In the genomic region with DNA sequence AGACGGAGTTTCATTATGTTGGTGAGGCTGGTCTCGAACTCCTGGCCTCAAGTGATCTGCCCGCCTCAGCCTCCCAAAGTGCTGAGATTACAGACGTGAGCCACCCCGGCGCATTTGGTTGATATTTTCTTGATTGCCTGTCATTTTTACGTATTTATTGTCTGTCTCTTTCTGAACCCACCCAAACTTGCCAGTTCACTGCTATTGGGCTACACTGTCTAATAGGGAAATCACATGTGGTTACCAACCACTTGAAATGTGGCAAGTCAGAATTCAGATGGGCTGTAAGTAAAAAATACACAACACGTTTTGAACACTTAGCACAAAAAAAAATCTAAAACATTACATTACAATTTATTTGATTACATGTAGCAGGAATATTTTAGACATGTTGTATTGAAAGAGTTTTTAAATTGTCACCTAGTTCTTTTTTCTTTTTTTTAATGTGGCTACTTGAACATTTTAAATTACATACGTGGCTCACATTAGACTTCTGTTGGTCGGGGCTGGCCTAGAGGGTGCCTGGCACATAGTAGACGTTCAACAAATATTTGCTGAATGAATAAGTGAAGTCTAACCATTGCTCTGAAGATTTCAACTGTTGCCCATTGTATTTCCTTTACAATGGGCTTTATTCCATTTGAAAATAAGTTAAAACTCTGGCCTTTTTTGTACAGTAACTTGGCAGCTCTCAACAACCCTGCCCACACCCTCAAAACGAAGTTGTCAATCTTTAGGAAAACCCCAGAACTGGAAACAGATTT, we compare ENCODE assay signal across 8 cellular contexts. TPM values are rescaled to one million over a fixed set of nuclear protein-coding genes. Genes with fewer than 3 reads are reported as not detected.
DNase-seq lines count a peak whose midpoint lies in the region; ATAC-seq and TF ChIP-seq lines count a peak whose summit lies in the region.

No MANE protein-coding gene starts in this region.

- peak overlapping the region; percentile 50 for H2AFZ ChIP-seq in GM23248

- peak overlapping the region; percentile 85 for H3K4me3 Mint-ChIP-seq in WTC11

- H4K20me1 ChIP-seq in GM23248 (ENCODE audit: insufficient read depth) = no peaks in the 10 kb centered on the region

- peak overlapping the region; percentile 84 for H3K4me3 ChIP-seq in GM23248
- H3K4me3 ChIP-seq in fibroblast of pulmonary artery (replicated peaks; ENCODE audit: low read depth, low read length) = peak overlapping the region; percentile 73
- H3K4me3 ChIP-seq in gastrocnemius medialis = peak overlapping the region in 2 of 4 donors; percentile 82 to 85

- peaks cover 81% of the 10 kb centered on the region for H3K79me2 ChIP-seq in GM23248 (ENCODE audit: insufficient read depth)

- no peak for TF ChIP-seq CTCF in WTC11 (IDR thresholded peaks at IDR 0.05)
- no peak for TF ChIP-seq CTCF in fibroblast of pulmonary artery (IDR thresholded peaks at IDR 0.05; ENCODE audit: low read length, missing control alignments)
- TF ChIP-seq CTCF in gastrocnemius medialis (IDR thresholded peaks at IDR 0.05 in 4 of 5, conservative IDR thresholded peaks at IDR 0.05 in 1 of 5) = no peak

- H3K9me3 Mint-ChIP-seq in WTC11 = no peaks in the 10 kb centered on the region

- H3K4me1 ChIP-seq in GM23248 (ENCODE audit: insufficient read depth) (peaks cover 32% of the 10 kb centered on the region), gastrocnemius medialis (peaks cover 41 to 43% of the 10 kb centered on the region in 2 donors)

- intact Hi-C loops in gastrocnemius medialis (cut with DNase I; ENCODE audit: low total_unique reads) = no loop called here

- peak overlapping the region; percentile 97 for H3K4me2 ChIP-seq in GM23248 (ENCODE audit: unreplicated experiment)

- peaks cover 48% of the 10 kb centered on the region for H3F3A ChIP-seq in GM23248 (ENCODE audit: insufficient read depth)

- no peaks in the 10 kb centered on the region for H3K9me2 ChIP-seq in GM23248 (ENCODE audit: insufficient read depth)

- no peaks in the 10 kb centered on the region; the same call in 1 of the 2 replicates for H3K36me3 ChIP-seq in GM23248 (ENCODE audit: low read depth)
- no peaks in the 10 kb centered on the region for H3K36me3 ChIP-seq in gastrocnemius medialis

- peak overlapping the region; percentile 92 for H3K27ac ChIP-seq in GM23248
- peak overlapping the region; percentile 92 to 96 (median 96) for H3K27ac ChIP-seq in gastrocnemius medialis

- 54 to 56% methylated on average over 12 of the region's 12 CpGs for WGBS in GM23248 (ENCODE audit: low coverage in 1 of 2, low lambda C conversion rate in 2 of 2, missing lambda C conversion rate in 2 of 2), 2 experiments

- H3K27ac Mint-ChIP-seq in WTC11 = peak overlapping the region; percentile 91

- peaks cover 37% of the 10 kb centered on the region for H3K4me1 Mint-ChIP-seq in WTC11

- in situ Hi-C loops in GM23248 (cut with MboI) (no loop called here), gastrocnemius medialis (cut with MboI; ENCODE audit: low sequenced_read_pairs in 4 of 4) (no loop called here)

- H3K36me3 Mint-ChIP-seq in WTC11 = no peaks in the 10 kb centered on the region

- TF ChIP-seq POLR2A in gastrocnemius medialis (IDR thresholded peaks at IDR 0.05) = no peak

- no peak for ATAC-seq in WTC11
- ATAC-seq in gastrocnemius medialis = no peak

- peak; percentile 88 for DNase-seq in GM23248
- DNase-seq in WTC11 (ENCODE audit: low spot score) = no peak
- peak; percentile 50 for DNase-seq in fibroblast of pulmonary artery (ENCODE audit: low read depth)
- DNase-seq in gastrocnemius medialis = no peak
- DNase-seq in NCI-H146 (lab: John Stamatoyannopoulos, UW) = no peak
- no peak for DNase-seq in DMS 273 treated with DMSO at 0.1 percent for 48 hours (lab: John Stamatoyannopoulos, UW)
- no peak for DNase-seq in SHP77 (lab: John Stamatoyannopoulos, UW)
- no peak for DNase-seq in ureter (ENCODE audit: low spot score)

- CTCF ChIA-PET in WTC11 (lab: Charles Lee) = interaction anchor here (1.0 to 1.5 kb wide), 2 partner anchors 184 to 201 kb away, joined by 3 read pairs; no protein-coding TSS in a partner anchor

- no peaks in the 10 kb centered on the region for H3K27me3 ChIP-seq in GM23248 (replicated peaks; ENCODE audit: insufficient read depth)
- no peaks in the 10 kb centered on the region for H3K27me3 ChIP-seq in gastrocnemius medialis

- H3K27me3 Mint-ChIP-seq in WTC11 (ENCODE audit: low read depth) = no peaks in the 10 kb centered on the region

- H3K9me3 ChIP-seq in GM23248 (ENCODE audit: low read depth) (no peaks in the 10 kb centered on the region), gastrocnemius medialis (no peaks in the 10 kb centered on the region)

- POLR2A ChIA-PET in WTC11 (lab: Charles Lee) = no interaction called here

- H3K9ac ChIP-seq in GM23248 = peak overlapping the region; percentile 98

TF ChIP-seq in WTC11, 78 proteins besides CTCF, POLR2A, EP300 and RAD21 (continues in another document):
- TF ChIP-seq ZNF416 (CRISPR knock-in tag; IDR thresholded peaks at IDR 0.05) = no peak
- no peak for TF ChIP-seq PRRX2 (CRISPR knock-in tag; IDR thresholded peaks at IDR 0.05)
- TF ChIP-seq TEAD1 (CRISPR knock-in tag; IDR thresholded peaks at IDR 0.05) = no peak
- TF ChIP-seq, protein P1, sequence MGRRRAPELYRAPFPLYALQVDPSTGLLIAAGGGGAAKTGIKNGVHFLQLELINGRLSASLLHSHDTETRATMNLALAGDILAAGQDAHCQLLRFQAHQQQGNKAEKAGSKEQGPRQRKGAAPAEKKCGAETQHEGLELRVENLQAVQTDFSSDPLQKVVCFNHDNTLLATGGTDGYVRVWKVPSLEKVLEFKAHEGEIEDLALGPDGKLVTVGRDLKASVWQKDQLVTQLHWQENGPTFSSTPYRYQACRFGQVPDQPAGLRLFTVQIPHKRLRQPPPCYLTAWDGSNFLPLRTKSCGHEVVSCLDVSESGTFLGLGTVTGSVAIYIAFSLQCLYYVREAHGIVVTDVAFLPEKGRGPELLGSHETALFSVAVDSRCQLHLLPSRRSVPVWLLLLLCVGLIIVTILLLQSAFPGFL (CRISPR knock-in tag; IDR thresholded peaks at IDR 0.05; ENCODE audit: borderline replicate concordance) = no peak
- TF ChIP-seq ZNF317 (CRISPR knock-in tag; IDR thresholded peaks at IDR 0.05; ENCODE audit: borderline replicate concordance, low read depth) = no peak
- TF ChIP-seq HMGA2 (CRISPR knock-in tag; IDR thresholded peaks at IDR 0.05) = no peak
- TF ChIP-seq, protein P2, sequence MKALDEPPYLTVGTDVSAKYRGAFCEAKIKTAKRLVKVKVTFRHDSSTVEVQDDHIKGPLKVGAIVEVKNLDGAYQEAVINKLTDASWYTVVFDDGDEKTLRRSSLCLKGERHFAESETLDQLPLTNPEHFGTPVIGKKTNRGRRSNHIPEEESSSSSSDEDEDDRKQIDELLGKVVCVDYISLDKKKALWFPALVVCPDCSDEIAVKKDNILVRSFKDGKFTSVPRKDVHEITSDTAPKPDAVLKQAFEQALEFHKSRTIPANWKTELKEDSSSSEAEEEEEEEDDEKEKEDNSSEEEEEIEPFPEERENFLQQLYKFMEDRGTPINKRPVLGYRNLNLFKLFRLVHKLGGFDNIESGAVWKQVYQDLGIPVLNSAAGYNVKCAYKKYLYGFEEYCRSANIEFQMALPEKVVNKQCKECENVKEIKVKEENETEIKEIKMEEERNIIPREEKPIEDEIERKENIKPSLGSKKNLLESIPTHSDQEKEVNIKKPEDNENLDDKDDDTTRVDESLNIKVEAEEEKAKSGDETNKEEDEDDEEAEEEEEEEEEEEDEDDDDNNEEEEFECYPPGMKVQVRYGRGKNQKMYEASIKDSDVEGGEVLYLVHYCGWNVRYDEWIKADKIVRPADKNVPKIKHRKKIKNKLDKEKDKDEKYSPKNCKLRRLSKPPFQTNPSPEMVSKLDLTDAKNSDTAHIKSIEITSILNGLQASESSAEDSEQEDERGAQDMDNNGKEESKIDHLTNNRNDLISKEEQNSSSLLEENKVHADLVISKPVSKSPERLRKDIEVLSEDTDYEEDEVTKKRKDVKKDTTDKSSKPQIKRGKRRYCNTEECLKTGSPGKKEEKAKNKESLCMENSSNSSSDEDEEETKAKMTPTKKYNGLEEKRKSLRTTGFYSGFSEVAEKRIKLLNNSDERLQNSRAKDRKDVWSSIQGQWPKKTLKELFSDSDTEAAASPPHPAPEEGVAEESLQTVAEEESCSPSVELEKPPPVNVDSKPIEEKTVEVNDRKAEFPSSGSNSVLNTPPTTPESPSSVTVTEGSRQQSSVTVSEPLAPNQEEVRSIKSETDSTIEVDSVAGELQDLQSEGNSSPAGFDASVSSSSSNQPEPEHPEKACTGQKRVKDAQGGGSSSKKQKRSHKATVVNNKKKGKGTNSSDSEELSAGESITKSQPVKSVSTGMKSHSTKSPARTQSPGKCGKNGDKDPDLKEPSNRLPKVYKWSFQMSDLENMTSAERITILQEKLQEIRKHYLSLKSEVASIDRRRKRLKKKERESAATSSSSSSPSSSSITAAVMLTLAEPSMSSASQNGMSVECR (CRISPR knock-in tag; IDR thresholded peaks at IDR 0.05; ENCODE audit: borderline replicate concordance) = no peak
- TF ChIP-seq JUN (CRISPR knock-in tag; IDR thresholded peaks at IDR 0.05) = no peak
- TF ChIP-seq CBFB (CRISPR knock-in tag; IDR thresholded peaks at IDR 0.05; ENCODE audit: low read depth) = no peak
- TF ChIP-seq FOXJ3 (CRISPR knock-in tag; IDR thresholded peaks at IDR 0.05; ENCODE audit: borderline replicate concordance) = no peak
- no peak for TF ChIP-seq ZBTB21 (CRISPR knock-in tag; IDR thresholded peaks at IDR 0.05; ENCODE audit: borderline replicate concordance)
- no peak for TF ChIP-seq FOXK1 (CRISPR knock-in tag; IDR thresholded peaks at IDR 0.05)
- TF ChIP-seq OVOL2 (CRISPR knock-in tag; IDR thresholded peaks at IDR 0.05; ENCODE audit: borderline replicate concordance) = no peak
- no peak for TF ChIP-seq MYBL2 (CRISPR knock-in tag; IDR thresholded peaks at IDR 0.05)
- TF ChIP-seq NFYB (CRISPR knock-in tag; conservative IDR thresholded peaks at IDR 0.05; ENCODE audit: low read depth) = no peak

RNA-seq across cellular contexts. Expression of gene WSB2, which starts 1.9 kb away (rescaled TPM):
- 134 and 162 TPM in 2 replicates for total RNA-seq in GM23248 (2014; rRNA removed; shearing (Covaris generic))
- 65.8 and 66.5 TPM in 2 replicates for polyA plus RNA-seq in GM23248 (2016; fragmentation: Nextera tagmentation; extraction: Ambion mirVana)
- total RNA-seq in WTC11 (2021) (59.0 to 74.2 TPM (median 60.5 TPM) in 3 replicates), gastrocnemius medialis (100 to 1,000 TPM in 2 of 4 donors, 10 to 100 TPM in 2; 83.5 to 133 (median 93.5) TPM), ureter (73.5 TPM)

RNA-seq across cellular contexts. Expression of gene RFC5, which starts 42.6 kb away (rescaled TPM):
- total RNA-seq in GM23248 (2014; rRNA removed; shearing (Covaris generic)) = 13.0 and 21.4 TPM in 2 replicates
- polyA plus RNA-seq in GM23248 (2016; fragmentation: Nextera tagmentation; extraction: Ambion mirVana) = 15.2 and 17.8 TPM in 2 replicates
- total RNA-seq in WTC11 (2021) = 34.5 to 35.9 TPM (median 35.2 TPM) in 3 replicates
- 1 to 10 TPM; 3.5 to 9.9 (median 5.4) TPM for total RNA-seq in gastrocnemius medialis
- total RNA-seq in ureter = 18.4 TPM

RNA-seq across cellular contexts. Expression of gene VSIG10, which starts 44.7 kb away (rescaled TPM):
- 11.6 and 40.1 TPM in 2 replicates for total RNA-seq in GM23248 (2014; rRNA removed; shearing (Covaris generic))
- 8.5 and 11.5 TPM in 2 replicates for polyA plus RNA-seq in GM23248 (2016; fragmentation: Nextera tagmentation; extraction: Ambion mirVana)
- total RNA-seq in WTC11 (2021) = 69.7 to 82.5 TPM (median 74.4 TPM) in 3 replicates
- 10 to 100 TPM in 3 of 4 donors, 1 to 10 TPM in 1; 9.3 to 22.1 (median 17.0) TPM for total RNA-seq in gastrocnemius medialis
- total RNA-seq in ureter = 37.2 TPM

Comparison
In these comparisons a context has a peak if more than half of its experiments do, and no peak if none do; other contexts are left out.
1. DNase-seq: peak in GM23248 (single experiment) and fibroblast of pulmonary artery (single experiment); none in WTC11 (single experiment), gastrocnemius medialis (0 of 2), NCI-H146 (single experiment), DMS 273 treated with DMSO at 0.1 percent for 48 hours (single experiment), SHP77 (0 of 2) and ureter (single experiment).